Comparison of ENCODE assay signal across 8 cellular contexts in the genomic region with DNA sequence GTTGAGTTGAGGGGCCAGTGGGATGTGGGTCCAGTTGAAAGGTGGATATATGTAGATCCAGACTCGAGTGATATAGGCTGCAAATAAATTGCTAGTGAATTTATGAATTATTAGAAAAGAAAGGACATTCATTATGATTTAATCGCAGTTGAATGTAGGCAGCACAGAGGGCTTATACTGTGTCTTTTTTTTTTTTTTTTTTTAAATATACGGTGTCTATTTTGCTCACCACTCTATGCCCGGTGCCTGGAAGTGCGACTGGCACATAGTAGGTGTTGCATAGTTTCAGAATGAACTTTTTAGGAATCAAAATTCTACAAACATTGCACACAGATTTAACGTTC. TPM values are rescaled to one million over a fixed set of nuclear protein-coding genes. Genes with fewer than 3 reads are reported as not detected.
A peak's percentile ranks its signal among the peaks of the same experiment; 100 is the strongest.
DNase-seq lines count a peak whose midpoint lies in the region; ATAC-seq and TF ChIP-seq lines count a peak whose summit lies in the region.

No MANE protein-coding gene starts in this region.

- CTCF ChIA-PET in activated CD4-positive, alpha-beta T cell treated with anti-CD3 and anti-CD28 coated beads, Interleukin-2, amount 10 ng/mL, durations not matched to agents 7 days and 5 days (lab: Charles Lee): interaction anchor here (0.5 to 0.9 kb wide), 2 partner anchors 23 to 106 kb away, joined by 3 to 5 read pairs; no protein-coding TSS in a partner anchor

- peak overlapping the region; percentile 66 for H2AFZ ChIP-seq in SU-DHL-6 (ENCODE audit: low read depth, low read length, severe bottlenecking)
- peak overlapping the region; percentile 100 for H2AFZ ChIP-seq in smooth muscle cell (ENCODE audit: low read depth)

- H3K4me3 ChIP-seq in SU-DHL-6 (ENCODE audit: insufficient read depth, low read length, poor library complexity, severe bottlenecking) (peak overlapping the region; percentile 44), heart left ventricle (peak overlapping the region; percentile 28 to 92 (median 70)), smooth muscle cell (peak overlapping the region; percentile 75)

- no peaks in the 10 kb centered on the region for H4K20me1 ChIP-seq in SU-DHL-6 (ENCODE audit: low read depth, low read length)
- no peaks in the 10 kb centered on the region for H4K20me1 ChIP-seq in smooth muscle cell (ENCODE audit: low read depth)

- H3K4me1 Mint-ChIP-seq in activated CD4-positive, alpha-beta T cell treated with anti-CD3 and anti-CD28 coated beads, Interleukin-2, amount 10 ng/mL, durations not matched to agents 7 days and 5 days: peaks cover 18% of the 10 kb centered on the region

- H3K9ac ChIP-seq in SU-DHL-6 (ENCODE audit: low read length): peak overlapping the region; percentile 49
- H3K9ac ChIP-seq in smooth muscle cell (ENCODE audit: low read depth): peak overlapping the region; percentile 90

- peak overlapping the region; percentile 99 for H3K4me3 Mint-ChIP-seq in activated CD4-positive, alpha-beta T cell treated with anti-CD3 and anti-CD28 coated beads, Interleukin-2, amount 10 ng/mL, durations not matched to agents 7 days and 5 days

- no peak for TF ChIP-seq POLR2A in heart left ventricle (IDR thresholded peaks at IDR 0.05)

- H3K27ac ChIP-seq in SU-DHL-6 (ENCODE audit: low read depth, low read length) (peak overlapping the region; percentile 31; the same call in 1 of the 2 replicates), heart left ventricle (peak overlapping the region; percentile 87 to 99 (median 93)), smooth muscle cell (ENCODE audit: low read depth) (peak overlapping the region; percentile 92)

- no peaks in the 10 kb centered on the region for H3K36me3 ChIP-seq in SU-DHL-6 (ENCODE audit: low read length)
- H3K36me3 ChIP-seq in heart left ventricle: peaks cover 0 to 13% (median 0%) of the 10 kb centered on the region in 9 donors
- no peaks in the 10 kb centered on the region for H3K36me3 ChIP-seq in smooth muscle cell (ENCODE audit: low read depth)

- H3K4me1 ChIP-seq in heart left ventricle (peaks cover 0 to 14% (median 6%) of the 10 kb centered on the region in 12 donors), smooth muscle cell (ENCODE audit: low read depth) (peaks cover 6% of the 10 kb centered on the region)

- POLR2A ChIA-PET in activated CD4-positive, alpha-beta T cell treated with anti-CD3 and anti-CD28 coated beads, Interleukin-2, amount 10 ng/mL, durations not matched to agents 7 days and 5 days (lab: Charles Lee): no interaction called here

- H3K9me2 ChIP-seq in SU-DHL-6 (replicated peaks; ENCODE audit: insufficient read depth, low read length): no peaks in the 10 kb centered on the region

- intact Hi-C loops in heart left ventricle (cut with DNase I): loop anchor here (1.0 to 10.0 kb wide), 12 partner anchors 69 to 1016 kb away; partner anchors contain the start of genes DNM1L (in 5 of the 10), AMN1 (in 3 of the 10), RESF1 (in 3 of the 10) and BICD1 (in 1 of the 10)

- DNase-seq in activated CD4-positive, alpha-beta T cell treated with anti-CD3 and anti-CD28 coated beads, Interleukin-2, amount 10 ng/mL, durations not matched to agents 7 days and 5 days: no peak
- no peak for DNase-seq in activated CD4-positive, alpha-beta T cell treated with anti-CD3 and anti-CD28 coated beads for 1 hour
- DNase-seq in heart left ventricle (no peak), smooth muscle cell (lab: John Stamatoyannopoulos, UW; ENCODE audit: unreplicated experiment) (no peak), mesenteric fat pad (ENCODE audit: low spot score) (no peak), amygdala (lab: John Stamatoyannopoulos, UW) (no peak), NCI-H1694 (lab: John Stamatoyannopoulos, UW) (no peak)

- 1 to 5% (median 2%) methylated on average over 6 of the region's 6 CpGs for WGBS in heart left ventricle, 4 donors
- 11% methylated on average over 6 of the region's 6 CpGs for WGBS in smooth muscle cell (ENCODE audit: low lambda C conversion rate)

- H3K9me3 ChIP-seq in SU-DHL-6 (ENCODE audit: insufficient read depth, low read length) (no peaks in the 10 kb centered on the region), heart left ventricle (no peaks in the 10 kb centered on the region), smooth muscle cell (replicated peaks; ENCODE audit: low read depth) (no peaks in the 10 kb centered on the region)

- no peaks in the 10 kb centered on the region for H3K79me2 ChIP-seq in SU-DHL-6 (ENCODE audit: insufficient read depth, low read length)
- no peaks in the 10 kb centered on the region for H3K79me2 ChIP-seq in smooth muscle cell (ENCODE audit: low read depth)

- peaks cover 3% of the 10 kb centered on the region for H3K36me3 Mint-ChIP-seq in activated CD4-positive, alpha-beta T cell treated with anti-CD3 and anti-CD28 coated beads, Interleukin-2, amount 10 ng/mL, durations not matched to agents 7 days and 5 days (ENCODE audit: low read depth)

- TF ChIP-seq CTCF in SU-DHL-6 (IDR thresholded peaks at IDR 0.05; ENCODE audit: insufficient read depth, low read length, poor library complexity, severe bottlenecking): no peak
- no peak for TF ChIP-seq CTCF in heart left ventricle (IDR thresholded peaks at IDR 0.05)
- no peak for TF ChIP-seq CTCF in smooth muscle cell (IDR thresholded peaks at IDR 0.05; ENCODE audit: borderline replicate concordance, insufficient read depth, poor library complexity, severe bottlenecking)

- H3K27me3 Mint-ChIP-seq in activated CD4-positive, alpha-beta T cell treated with anti-CD3 and anti-CD28 coated beads, Interleukin-2, amount 10 ng/mL, durations not matched to agents 7 days and 5 days: no peaks in the 10 kb centered on the region

- peak overlapping the region; percentile 100 for H3K27ac Mint-ChIP-seq in activated CD4-positive, alpha-beta T cell treated with anti-CD3 and anti-CD28 coated beads, Interleukin-2, amount 10 ng/mL, durations not matched to agents 7 days and 5 days

- H3F3A ChIP-seq in SU-DHL-6 (ENCODE audit: insufficient read depth) (peaks cover 21% of the 10 kb centered on the region), smooth muscle cell (ENCODE audit: low read depth) (no peaks in the 10 kb centered on the region)

- no peaks in the 10 kb centered on the region for H3K9me3 Mint-ChIP-seq in activated CD4-positive, alpha-beta T cell treated with anti-CD3 and anti-CD28 coated beads, Interleukin-2, amount 10 ng/mL, durations not matched to agents 7 days and 5 days

- no peak for ATAC-seq in heart left ventricle

- H3K4me2 ChIP-seq in SU-DHL-6 (ENCODE audit: low read depth, low read length, poor library complexity, severe bottlenecking) (peak overlapping the region; percentile 73), smooth muscle cell (peak overlapping the region; percentile 97)

- H3K27me3 ChIP-seq in SU-DHL-6 (ENCODE audit: low read length): no peaks in the 10 kb centered on the region
- H3K27me3 ChIP-seq in heart left ventricle: no peaks in the 10 kb centered on the region
- no peaks in the 10 kb centered on the region for H3K27me3 ChIP-seq in smooth muscle cell (ENCODE audit: low read depth)

RNA-seq across cellular contexts. Expression of gene ETFBKMT, which starts 0.8 kb away (rescaled TPM):
- 1 to 10 TPM in 1 of 2 experiments, under 1 TPM in 1; 0.57 to 1.2 TPM for total RNA-seq in activated CD4-positive, alpha-beta T cell treated with anti-CD3 and anti-CD28 coated beads, Interleukin-2, amount 10 ng/mL, durations not matched to agents 7 days and 5 days
- total RNA-seq in heart left ventricle (1 to 10 TPM; 3.1 to 7.4 (median 6.1) TPM), smooth muscle cell (2.2 and 2.9 TPM in 2 replicates), mesenteric fat pad (3.3 TPM)
- polyA plus RNA-seq in heart left ventricle (1 to 10 TPM; 2.3 to 2.8 TPM), smooth muscle cell (1.7 and 1.8 TPM in 2 replicates)

Comparison
In these comparisons a context has a peak if more than half of its experiments do, and no peak if none do; other contexts are left out.
1. H3K27ac ChIP-seq: peak in every context shown above with its lines; median percentile 93 in heart left ventricle; 92 in smooth muscle cell; 31 in SU-DHL-6.